In genomic region chr1:30824736-30825429, GRCh38 we compare ENCODE assay signal across 1 cellular context.
TF ChIP-seq lines count a peak whose summit lies in the region.

No MANE protein-coding gene starts in this region.

TF ChIP-seq in K562, 482 proteins besides CTCF, POLR2A, EP300 and RAD21 (continued from another document):
- 0 out of 2 replicates have a peak, but pooled peaks have one; percentile 1 for TF ChIP-seq E2F1 (CRISPR knock-in tag; IDR thresholded peaks at IDR 0.05)
- 0 out of 2 replicates have a peak, but pooled peaks have one; percentile 6 for TF ChIP-seq ETS1 (conservative IDR thresholded peaks at IDR 0.05; ENCODE audit: control insufficient read depth, low read depth, low read length)
- TF ChIP-seq ZNF12 (CRISPR knock-in tag; IDR thresholded peaks at IDR 0.05) = no peak
- TF ChIP-seq WHSC1 (IDR thresholded peaks at IDR 0.05; ENCODE audit: low read length) = no peak
- no peak for TF ChIP-seq SMC3 (conservative IDR thresholded peaks at IDR 0.05; ENCODE audit: insufficient read depth, low read depth, low read length)
- TF ChIP-seq OTX1 (CRISPR knock-in tag; IDR thresholded peaks at IDR 0.05) = 0 out of 2 replicates have a peak, but pooled peaks have one; percentile 21
- TF ChIP-seq KDM1A (IDR thresholded peaks at IDR 0.05) = no peak; a peak in 1 of 4 replicates
- TF ChIP-seq ADNP (tag; IDR thresholded peaks at IDR 0.05) = no peak
- no peak for TF ChIP-seq ZKSCAN3 (CRISPR knock-in tag; IDR thresholded peaks at IDR 0.05)
- TF ChIP-seq BMI1 (IDR thresholded peaks at IDR 0.05; ENCODE audit: low read length) = no peak
- no peak for TF ChIP-seq PBX2 (CRISPR knock-in tag; IDR thresholded peaks at IDR 0.05; ENCODE audit: low read depth)
- no peak for TF ChIP-seq PBX2 (tag; conservative IDR thresholded peaks at IDR 0.05; ENCODE audit: low read depth)
- no peak for TF ChIP-seq ZNF239 (CRISPR knock-in tag; IDR thresholded peaks at IDR 0.05)
- no peak for TF ChIP-seq HDAC3 (IDR thresholded peaks at IDR 0.05; ENCODE audit: borderline replicate concordance, partially characterized antibody)
- no peak for TF ChIP-seq BRD9 (IDR thresholded peaks at IDR 0.05; ENCODE audit: low read depth, partially characterized antibody)
- no peak for TF ChIP-seq MAX (CRISPR knock-in tag; IDR thresholded peaks at IDR 0.05)
- TF ChIP-seq HBP1 (CRISPR knock-in tag; IDR thresholded peaks at IDR 0.05) = no peak
- no peak for TF ChIP-seq ID3 (CRISPR knock-in tag; IDR thresholded peaks at IDR 0.05)
- no peak for TF ChIP-seq ID3 (tag; IDR thresholded peaks at IDR 0.05)
